In the genomic region with DNA sequence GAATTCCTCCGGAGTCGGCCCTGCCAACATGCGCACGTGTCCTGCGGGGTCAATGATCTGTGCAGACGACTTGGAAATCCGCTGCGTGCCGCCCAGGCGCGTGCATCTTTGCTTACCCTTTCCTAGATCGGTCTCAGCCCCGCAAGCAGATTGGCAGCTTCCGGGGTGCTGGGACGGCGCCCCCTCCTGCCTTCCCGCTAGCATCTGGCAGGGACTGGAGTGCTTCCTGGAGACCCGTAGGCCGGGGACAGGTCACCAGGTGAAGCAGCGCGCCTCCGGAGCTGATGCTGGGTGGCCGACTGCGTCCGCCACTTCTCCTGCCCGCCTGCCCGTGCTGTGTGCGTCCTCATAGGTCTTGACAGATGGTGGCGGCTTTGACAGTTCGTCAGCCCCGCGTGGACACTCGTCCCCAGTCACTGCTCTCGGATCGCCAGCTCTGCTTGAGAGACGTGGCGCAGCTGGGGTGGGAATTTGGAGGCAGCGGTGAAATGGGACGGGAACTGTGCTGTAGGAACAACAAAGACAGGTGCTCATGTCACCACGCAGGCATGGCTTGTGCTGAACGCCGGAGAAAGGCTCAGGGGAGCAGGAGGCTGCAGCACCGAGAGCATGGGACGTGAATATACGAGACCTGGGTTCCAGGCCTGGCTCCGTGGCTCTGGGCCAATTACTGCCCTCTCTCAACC, we compare ENCODE assay signal across 1 cellular context.
A peak's percentile ranks its signal among the peaks of the same experiment; 100 is the strongest.
TF ChIP-seq lines count a peak whose summit lies in the region.

No MANE protein-coding gene starts in this region.

TF ChIP-seq in K562, 482 proteins besides CTCF, POLR2A, EP300 and RAD21:
- TF ChIP-seq HNRNPH1 (optimal IDR thresholded peaks at IDR 0.05; ENCODE audit: low read depth, low read length), result no peak
- TF ChIP-seq, protein P1, sequence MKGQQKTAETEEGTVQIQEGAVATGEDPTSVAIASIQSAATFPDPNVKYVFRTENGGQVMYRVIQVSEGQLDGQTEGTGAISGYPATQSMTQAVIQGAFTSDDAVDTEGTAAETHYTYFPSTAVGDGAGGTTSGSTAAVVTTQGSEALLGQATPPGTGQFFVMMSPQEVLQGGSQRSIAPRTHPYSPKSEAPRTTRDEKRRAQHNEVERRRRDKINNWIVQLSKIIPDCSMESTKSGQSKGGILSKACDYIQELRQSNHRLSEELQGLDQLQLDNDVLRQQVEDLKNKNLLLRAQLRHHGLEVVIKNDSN (CRISPR knock-in tag; IDR thresholded peaks at IDR 0.05), result no peak
- peak; percentile 72 for TF ChIP-seq NFIC (IDR thresholded peaks at IDR 0.05)
- TF ChIP-seq ZBED1 (IDR thresholded peaks at IDR 0.05), result no peak
- no peak for TF ChIP-seq GTF2A2 (tag; IDR thresholded peaks at IDR 0.05)
